ENCODE assay signal across 1 cellular context in genomic region chr19:13774217-13775191, GRCh38.
TF ChIP-seq lines count a peak whose summit lies in the region.

TSS of gene C19orf53 (plus strand) at chr19:13774456. CDS start at chr19:13774478, 22 bp downstream.

TF ChIP-seq in HepG2, 621 proteins besides CTCF, POLR2A, EP300 and RAD21 (continued from another document and continues in another):
- TF ChIP-seq ZNF431 (CRISPR knock-in tag; IDR thresholded peaks at IDR 0.05; ENCODE audit: borderline replicate concordance, low read depth) (peak; percentile 61; the same call in 1 of the 2 replicates), ZNF839 (CRISPR knock-in tag; IDR thresholded peaks at IDR 0.05; ENCODE audit: borderline replicate concordance) (no peak), ZNF546 (CRISPR knock-in tag; conservative IDR thresholded peaks at IDR 0.05) (peak; percentile 67; the same call in 1 of the 2 replicates), ZNF383 (CRISPR knock-in tag; IDR thresholded peaks at IDR 0.05; ENCODE audit: borderline replicate concordance) (no peak), RXRA (CRISPR knock-in tag; IDR thresholded peaks at IDR 0.05) (peak; percentile 36), ZNF747 (CRISPR knock-in tag; IDR thresholded peaks at IDR 0.05; ENCODE audit: borderline replicate concordance) (peak; percentile 69; the same call in 1 of the 2 replicates), NFIC (IDR thresholded peaks at IDR 0.05; ENCODE audit: low read length) (no peak), FOSL2 (CRISPR knock-in tag; IDR thresholded peaks at IDR 0.05) (peak; percentile 61; the same call in 1 of the 2 replicates), SP4 (CRISPR knock-in tag; IDR thresholded peaks at IDR 0.05) (peak; percentile 94), MBNL3 (CRISPR knock-in tag; conservative IDR thresholded peaks at IDR 0.05) (no peak), KLF11 (CRISPR knock-in tag; IDR thresholded peaks at IDR 0.05) (peak; percentile 63; the same call in 1 of the 2 replicates), TBP (CRISPR knock-in tag; IDR thresholded peaks at IDR 0.05) (peak; percentile 99), ZNF678 (CRISPR knock-in tag; IDR thresholded peaks at IDR 0.05) (no peak; the same call in 1 of the 2 replicates), ZNF792 (CRISPR knock-in tag; IDR thresholded peaks at IDR 0.05) (peak; percentile 75; the same call in 1 of the 2 replicates), HDAC6 (IDR thresholded peaks at IDR 0.05; ENCODE audit: low read depth, low read length) (no peak), HOXD1 (CRISPR knock-in tag; IDR thresholded peaks at IDR 0.05) (no peak), ZNF646 (CRISPR knock-in tag; IDR thresholded peaks at IDR 0.05) (no peak), POLR2G (IDR thresholded peaks at IDR 0.05; ENCODE audit: low read depth, low read length) (peak; percentile 97), GLI4 (CRISPR knock-in tag; IDR thresholded peaks at IDR 0.05; ENCODE audit: borderline replicate concordance) (peak; percentile 81; the same call in 1 of the 2 replicates), CREB3 (CRISPR knock-in tag; IDR thresholded peaks at IDR 0.05) (no peak), DMAP1 (CRISPR knock-in tag; IDR thresholded peaks at IDR 0.05) (peak; percentile 81), FOXM1 (CRISPR knock-in tag; IDR thresholded peaks at IDR 0.05) (no peak), ZNF605 (CRISPR knock-in tag; IDR thresholded peaks at IDR 0.05) (peak; percentile 85), GTF2F1 (IDR thresholded peaks at IDR 0.05; ENCODE audit: low read length) (peak; percentile 90), SIN3A (IDR thresholded peaks at IDR 0.05; ENCODE audit: borderline replicate concordance, low read depth, low read length) (peak; percentile 54; the same call in 1 of the 2 replicates), ZNF691 (CRISPR knock-in tag; IDR thresholded peaks at IDR 0.05; ENCODE audit: borderline replicate concordance, low read depth) (peak; percentile 83), ZNF558 (CRISPR knock-in tag; IDR thresholded peaks at IDR 0.05; ENCODE audit: borderline replicate concordance) (peak; percentile 80), KAT2B (IDR thresholded peaks at IDR 0.05; ENCODE audit: borderline replicate concordance, low read depth, low read length) (no peak), ZNF543 (CRISPR knock-in tag; IDR thresholded peaks at IDR 0.05) (no peak), MTF2 (CRISPR knock-in tag; IDR thresholded peaks at IDR 0.05; ENCODE audit: borderline replicate concordance) (no peak), SP1 (IDR thresholded peaks at IDR 0.05) (no peak), SP1 (CRISPR knock-in tag; IDR thresholded peaks at IDR 0.05) (peak; percentile 95), POLR2AphosphoS2 (IDR thresholded peaks at IDR 0.05; ENCODE audit: low read depth, low read length) (0 out of 2 replicates have a peak, but pooled peaks have one; percentile 37), FOXC1 (CRISPR knock-in tag; IDR thresholded peaks at IDR 0.05; ENCODE audit: borderline replicate concordance) (peak; percentile 64; the same call in 1 of the 2 replicates), SMYD3 (CRISPR knock-in tag; IDR thresholded peaks at IDR 0.05) (no peak), HIVEP1 (CRISPR knock-in tag; IDR thresholded peaks at IDR 0.05) (0 out of 2 replicates have a peak, but pooled peaks have one; percentile 29), ZNF672 (CRISPR knock-in tag; IDR thresholded peaks at IDR 0.05) (peak; percentile 53; the same call in 1 of the 2 replicates), SMARCE1 (IDR thresholded peaks at IDR 0.05; ENCODE audit: borderline replicate concordance) (no peak), ZNF530 (CRISPR knock-in tag; IDR thresholded peaks at IDR 0.05; ENCODE audit: low read depth) (no peak), ZNF343 (CRISPR knock-in tag; IDR thresholded peaks at IDR 0.05) (peak; percentile 79), AHR (CRISPR knock-in tag; IDR thresholded peaks at IDR 0.05) (peak; percentile 46; the same call in 1 of the 2 replicates), ZBTB1 (CRISPR knock-in tag; IDR thresholded peaks at IDR 0.05; ENCODE audit: borderline replicate concordance) (no peak), TGIF2 (CRISPR knock-in tag; IDR thresholded peaks at IDR 0.05) (peak; percentile 69; the same call in 1 of the 2 replicates)
- TF ChIP-seq, protein P1, sequence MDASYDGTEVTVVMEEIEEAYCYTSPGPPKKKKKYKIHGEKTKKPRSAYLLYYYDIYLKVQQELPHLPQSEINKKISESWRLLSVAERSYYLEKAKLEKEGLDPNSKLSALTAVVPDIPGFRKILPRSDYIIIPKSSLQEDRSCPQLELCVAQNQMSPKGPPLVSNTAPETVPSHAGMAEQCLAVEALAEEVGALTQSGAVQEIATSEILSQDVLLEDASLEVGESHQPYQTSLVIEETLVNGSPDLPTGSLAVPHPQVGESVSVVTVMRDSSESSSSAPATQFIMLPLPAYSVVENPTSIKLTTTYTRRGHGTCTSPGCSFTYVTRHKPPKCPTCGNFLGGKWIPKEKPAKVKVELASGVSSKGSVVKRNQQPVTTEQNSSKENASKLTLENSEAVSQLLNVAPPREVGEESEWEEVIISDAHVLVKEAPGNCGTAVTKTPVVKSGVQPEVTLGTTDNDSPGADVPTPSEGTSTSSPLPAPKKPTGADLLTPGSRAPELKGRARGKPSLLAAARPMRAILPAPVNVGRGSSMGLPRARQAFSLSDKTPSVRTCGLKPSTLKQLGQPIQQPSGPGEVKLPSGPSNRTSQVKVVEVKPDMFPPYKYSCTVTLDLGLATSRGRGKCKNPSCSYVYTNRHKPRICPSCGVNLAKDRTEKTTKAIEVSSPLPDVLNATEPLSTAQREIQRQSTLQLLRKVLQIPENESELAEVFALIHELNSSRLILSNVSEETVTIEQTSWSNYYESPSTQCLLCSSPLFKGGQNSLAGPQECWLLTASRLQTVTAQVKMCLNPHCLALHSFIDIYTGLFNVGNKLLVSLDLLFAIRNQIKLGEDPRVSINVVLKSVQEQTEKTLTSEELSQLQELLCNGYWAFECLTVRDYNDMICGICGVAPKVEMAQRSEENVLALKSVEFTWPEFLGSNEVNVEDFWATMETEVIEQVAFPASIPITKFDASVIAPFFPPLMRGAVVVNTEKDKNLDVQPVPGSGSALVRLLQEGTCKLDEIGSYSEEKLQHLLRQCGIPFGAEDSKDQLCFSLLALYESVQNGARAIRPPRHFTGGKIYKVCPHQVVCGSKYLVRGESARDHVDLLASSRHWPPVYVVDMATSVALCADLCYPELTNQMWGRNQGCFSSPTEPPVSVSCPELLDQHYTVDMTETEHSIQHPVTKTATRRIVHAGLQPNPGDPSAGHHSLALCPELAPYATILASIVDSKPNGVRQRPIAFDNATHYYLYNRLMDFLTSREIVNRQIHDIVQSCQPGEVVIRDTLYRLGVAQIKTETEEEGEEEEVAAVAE (CRISPR knock-in tag; IDR thresholded peaks at IDR 0.05; ENCODE audit: borderline replicate concordance): peak; percentile 88; the same call in 1 of the 2 replicates
- TF ChIP-seq, protein P2, sequence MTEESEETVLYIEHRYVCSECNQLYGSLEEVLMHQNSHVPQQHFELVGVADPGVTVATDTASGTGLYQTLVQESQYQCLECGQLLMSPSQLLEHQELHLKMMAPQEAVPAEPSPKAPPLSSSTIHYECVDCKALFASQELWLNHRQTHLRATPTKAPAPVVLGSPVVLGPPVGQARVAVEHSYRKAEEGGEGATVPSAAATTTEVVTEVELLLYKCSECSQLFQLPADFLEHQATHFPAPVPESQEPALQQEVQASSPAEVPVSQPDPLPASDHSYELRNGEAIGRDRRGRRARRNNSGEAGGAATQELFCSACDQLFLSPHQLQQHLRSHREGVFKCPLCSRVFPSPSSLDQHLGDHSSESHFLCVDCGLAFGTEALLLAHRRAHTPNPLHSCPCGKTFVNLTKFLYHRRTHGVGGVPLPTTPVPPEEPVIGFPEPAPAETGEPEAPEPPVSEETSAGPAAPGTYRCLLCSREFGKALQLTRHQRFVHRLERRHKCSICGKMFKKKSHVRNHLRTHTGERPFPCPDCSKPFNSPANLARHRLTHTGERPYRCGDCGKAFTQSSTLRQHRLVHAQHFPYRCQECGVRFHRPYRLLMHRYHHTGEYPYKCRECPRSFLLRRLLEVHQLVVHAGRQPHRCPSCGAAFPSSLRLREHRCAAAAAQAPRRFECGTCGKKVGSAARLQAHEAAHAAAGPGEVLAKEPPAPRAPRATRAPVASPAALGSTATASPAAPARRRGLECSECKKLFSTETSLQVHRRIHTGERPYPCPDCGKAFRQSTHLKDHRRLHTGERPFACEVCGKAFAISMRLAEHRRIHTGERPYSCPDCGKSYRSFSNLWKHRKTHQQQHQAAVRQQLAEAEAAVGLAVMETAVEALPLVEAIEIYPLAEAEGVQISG (CRISPR knock-in tag; IDR thresholded peaks at IDR 0.05): peak; percentile 98
- TF ChIP-seq, protein P3, sequence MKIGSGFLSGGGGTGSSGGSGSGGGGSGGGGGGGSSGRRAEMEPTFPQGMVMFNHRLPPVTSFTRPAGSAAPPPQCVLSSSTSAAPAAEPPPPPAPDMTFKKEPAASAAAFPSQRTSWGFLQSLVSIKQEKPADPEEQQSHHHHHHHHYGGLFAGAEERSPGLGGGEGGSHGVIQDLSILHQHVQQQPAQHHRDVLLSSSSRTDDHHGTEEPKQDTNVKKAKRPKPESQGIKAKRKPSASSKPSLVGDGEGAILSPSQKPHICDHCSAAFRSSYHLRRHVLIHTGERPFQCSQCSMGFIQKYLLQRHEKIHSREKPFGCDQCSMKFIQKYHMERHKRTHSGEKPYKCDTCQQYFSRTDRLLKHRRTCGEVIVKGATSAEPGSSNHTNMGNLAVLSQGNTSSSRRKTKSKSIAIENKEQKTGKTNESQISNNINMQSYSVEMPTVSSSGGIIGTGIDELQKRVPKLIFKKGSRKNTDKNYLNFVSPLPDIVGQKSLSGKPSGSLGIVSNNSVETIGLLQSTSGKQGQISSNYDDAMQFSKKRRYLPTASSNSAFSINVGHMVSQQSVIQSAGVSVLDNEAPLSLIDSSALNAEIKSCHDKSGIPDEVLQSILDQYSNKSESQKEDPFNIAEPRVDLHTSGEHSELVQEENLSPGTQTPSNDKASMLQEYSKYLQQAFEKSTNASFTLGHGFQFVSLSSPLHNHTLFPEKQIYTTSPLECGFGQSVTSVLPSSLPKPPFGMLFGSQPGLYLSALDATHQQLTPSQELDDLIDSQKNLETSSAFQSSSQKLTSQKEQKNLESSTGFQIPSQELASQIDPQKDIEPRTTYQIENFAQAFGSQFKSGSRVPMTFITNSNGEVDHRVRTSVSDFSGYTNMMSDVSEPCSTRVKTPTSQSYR (CRISPR knock-in tag; IDR thresholded peaks at IDR 0.05; ENCODE audit: borderline replicate concordance): peak; percentile 64; the same call in 1 of the 2 replicates
